ENCODE assay signal across 31 cellular contexts in genomic region chr2:151792589-151792988, GRCh38. TPM values are rescaled to one million over a fixed set of nuclear protein-coding genes. Genes with fewer than 3 reads are reported as not detected.
DNase-seq lines count a peak whose midpoint lies in the region; ATAC-seq and TF ChIP-seq lines count a peak whose summit lies in the region.
"Had no signal": no experiment of that assay in that cellular context is flagged by ENCODE, and none has a peak within 500 bp of the region (broad histone marks: within the 10 kb centered on the region; RNA-seq: fewer than 3 reads in every experiment).

No MANE protein-coding gene starts in this region.

- DNase-seq in GM10266 (ENCODE audit: extremely low spot score): no peak
- DNase-seq in OCI-LY7 (ENCODE audit: low spot score): no peak
- no peak for DNase-seq in brain microvascular endothelial cell
- DNase-seq in nephron progenitor cell: no peak
- DNase-seq in MCF 10A (ENCODE audit: unreplicated experiment): no peak
- no peak for DNase-seq in mesenchymal stem cell
- DNase-seq in hepatocyte (ENCODE audit: low spot score): no peak
- DNase-seq: activated CD4-positive, alpha-beta T cell treated with anti-CD3 and anti-CD28 coated beads, Interleukin-2, amount 50 U/mL, for 1 hour; activated effector memory CD4-positive, alpha-beta T cell treated with anti-CD3 and anti-CD28 coated beads, Interleukin-2, amount 50 U/mL, for 16 hours; activated T-cell treated with anti-CD3 and anti-CD28 coated beads, Interleukin-2, amount 50 U/mL, for 24 hours; anterior cingulate cortex; CD4-positive, alpha-beta memory T cell; effector memory CD4-positive, alpha-beta T cell; foreskin fibroblast; heart left ventricle; KBM-7; MG63; naive thymus-derived CD4-positive, alpha-beta T cell; NCI-H1417; NCI-H2029 treated with DMSO at 0.1 percent for 48 hours; NCI-H2227 treated with DMSO at 0.1 percent for 48 hours; NCI-H69; nucleus accumbens; SIG-M5; stimulated activated CD4-positive, alpha-beta T cell treated with anti-CD3 and anti-CD28 coated beads, Interleukin-4, amount 100 ng/mL, for 1 hour; thyroid gland had no signal

- H3K4me3 Mint-ChIP-seq in nephron progenitor cell (no peak overlapping the region), MCF 10A (ENCODE audit: unreplicated experiment) (no peak overlapping the region)
- H3K4me3 Mint-ChIP-seq: activated naive CD8-positive, alpha-beta T cell; activated T-cell treated with anti-CD3 and anti-CD28 coated beads, Interleukin-2, amount 50 U/mL, for 24 hours; CD4-positive, alpha-beta memory T cell; naive thymus-derived CD4-positive, alpha-beta T cell; T-helper 2 cell treated with Interferon-gamma antibody and Interleukin-4, amounts not matched to agents 5 μg/mL and 100 μg/mL, for 36 hours had no signal

- intact Hi-C loops in OCI-LY7 (cut with micrococcal nuclease; ENCODE audit: unreplicated experiment): no loop called here
- intact Hi-C loops in MCF 10A (cut with micrococcal nuclease): no loop called here

- CTCF ChIA-PET in OCI-LY7 (lab: Charles Lee; ENCODE audit: unreplicated experiment): no interaction called here
- CTCF ChIA-PET in MCF 10A (lab: Yijun Ruan, JAX): interaction anchor here (0.6 to 1.9 kb wide), 4 partner anchors 7 to 509 kb away, joined by 3 to 6 read pairs (median 4); no protein-coding TSS in a partner anchor

- H3K27me3 ChIP-seq in brain microvascular endothelial cell (replicated peaks) (no peaks in the 10 kb centered on the region), mesenchymal stem cell (ENCODE audit: control insufficient read depth in 1 of 2, insufficient read depth in 1 of 2, low read length in 2 of 2) (no peaks in the 10 kb centered on the region), hepatocyte (no peaks in the 10 kb centered on the region)
- H3K27me3 ChIP-seq: heart left ventricle, MG63, thyroid gland, vagina had no signal

- POLR2A ChIA-PET in OCI-LY7 (lab: Charles Lee): no interaction called here
- POLR2A ChIA-PET in MCF 10A (lab: Yijun Ruan, JAX): no interaction called here

- no peak overlapping the region for H2AK5ac ChIP-seq in mesenchymal stem cell (ENCODE audit: low read length, severe bottlenecking)

- no peak overlapping the region for H2BK12ac ChIP-seq in mesenchymal stem cell (ENCODE audit: low read length in 2 of 2)

- no peak overlapping the region for H4K8ac ChIP-seq in mesenchymal stem cell (ENCODE audit: low read length)

- no peak overlapping the region for H3K23ac ChIP-seq in mesenchymal stem cell (ENCODE audit: low read length in 2 of 2)

- H3K36me3 ChIP-seq in OCI-LY7 (ENCODE audit: insufficient read depth, low read length) (0 out of 2 replicates have a peak, but pooled peaks cover 15% of the 10 kb centered on the region), brain microvascular endothelial cell (replicated peaks) (no peaks in the 10 kb centered on the region), mesenchymal stem cell (ENCODE audit: control insufficient read depth in 1 of 2, insufficient read depth in 2 of 2, low read depth in 1 of 2, low read length in 2 of 2) (peaks cover 9 to 32% of the 10 kb centered on the region in 2 experiments), hepatocyte (replicated peaks; ENCODE audit: insufficient read depth, low read depth) (no peaks in the 10 kb centered on the region)
- H3K36me3 ChIP-seq: prostate gland, thyroid gland, vagina had no signal

- no peak overlapping the region for H2BK5ac ChIP-seq in mesenchymal stem cell (ENCODE audit: low read depth, low read length, poor library complexity, severe bottlenecking)

- no peak overlapping the region for H2BK120ac ChIP-seq in mesenchymal stem cell (ENCODE audit: low read depth, low read length)

- H3K4me3 ChIP-seq in OCI-LY7 (ENCODE audit: low read depth, low read length, poor library complexity, severe bottlenecking): no peak overlapping the region
- no peak overlapping the region for H3K4me3 ChIP-seq in brain microvascular endothelial cell (ENCODE audit: low read depth, low read length)
- H3K4me3 ChIP-seq in mesenchymal stem cell (ENCODE audit: insufficient read depth in 1 of 2, low read depth in 1 of 2, low read length in 2 of 2): no peak overlapping the region
- H3K4me3 ChIP-seq in hepatocyte: no peak overlapping the region
- H3K4me3 ChIP-seq: heart left ventricle, MG63, prostate gland, thyroid gland, vagina had no signal

- TF ChIP-seq CTCF in GM10266 (IDR thresholded peaks at IDR 0.05; ENCODE audit: control insufficient read depth, insufficient read depth, low read depth, missing control alignments): peak; percentile 9
- 0 out of 2 replicates have a peak, but pooled peaks have one; percentile 12 for TF ChIP-seq CTCF in OCI-LY7 (conservative IDR thresholded peaks at IDR 0.05; ENCODE audit: low read length)
- TF ChIP-seq CTCF in brain microvascular endothelial cell (IDR thresholded peaks at IDR 0.05; ENCODE audit: low read depth, low read length, missing control alignments): peak; percentile 22
- peak; percentile 12 for TF ChIP-seq CTCF in nephron progenitor cell (IDR thresholded peaks at IDR 0.05)
- no peak for TF ChIP-seq CTCF in MCF 10A (IDR thresholded peaks at IDR 0.05; ENCODE audit: unreplicated experiment)
- TF ChIP-seq CTCF in hepatocyte (IDR thresholded peaks at IDR 0.05; ENCODE audit: poor library complexity): no peak

- H4K91ac ChIP-seq in mesenchymal stem cell (ENCODE audit: low read length): no peak overlapping the region

- H3K9ac ChIP-seq in mesenchymal stem cell (ENCODE audit: low read length): no peak overlapping the region

- ATAC-seq in GM18861 (IDR thresholded peaks at IDR 0.05; ENCODE audit: unreplicated experiment): no peak
- ATAC-seq: heart left ventricle; naive thymus-derived CD4-positive, alpha-beta T cell had no signal

- H2BK15ac ChIP-seq in mesenchymal stem cell (ENCODE audit: low read depth, poor library complexity, severe bottlenecking): no peak overlapping the region

- H2AFZ ChIP-seq in OCI-LY7 (ENCODE audit: low read length): no peak overlapping the region
- H2AFZ ChIP-seq in mesenchymal stem cell (ENCODE audit: low read depth, low read length): no peak overlapping the region
- H2AFZ ChIP-seq in hepatocyte: no peak overlapping the region

- H3K79me1 ChIP-seq in mesenchymal stem cell (replicated peaks; ENCODE audit: low read length, poor library complexity, severe bottlenecking): peaks cover 3% of the 10 kb centered on the region

- no peak overlapping the region for H3K4ac ChIP-seq in mesenchymal stem cell (ENCODE audit: low read depth in 1 of 2, low read length in 2 of 2)

- H3K36me3 Mint-ChIP-seq in nephron progenitor cell (ENCODE audit: low read depth): peaks cover 55% of the 10 kb centered on the region
- H3K36me3 Mint-ChIP-seq in MCF 10A (ENCODE audit: insufficient read depth, unreplicated experiment): peaks cover 6% of the 10 kb centered on the region

- H3K4me1 Mint-ChIP-seq in nephron progenitor cell: no peaks in the 10 kb centered on the region
- H3K4me1 Mint-ChIP-seq in MCF 10A (ENCODE audit: insufficient read depth, unreplicated experiment): peaks cover 7% of the 10 kb centered on the region
- H3K4me1 Mint-ChIP-seq: naive thymus-derived CD4-positive, alpha-beta T cell had no signal

- H3K27me3 Mint-ChIP-seq in nephron progenitor cell (ENCODE audit: low read depth, poor library complexity): no peaks in the 10 kb centered on the region
- no peaks in the 10 kb centered on the region for H3K27me3 Mint-ChIP-seq in MCF 10A (ENCODE audit: insufficient read depth, unreplicated experiment)
- H3K27me3 Mint-ChIP-seq: activated naive CD8-positive, alpha-beta T cell; activated T-cell treated with anti-CD3 and anti-CD28 coated beads, Interleukin-2, amount 50 U/mL, for 24 hours; CD4-positive, alpha-beta memory T cell; naive thymus-derived CD4-positive, alpha-beta T cell had no signal

- H3K18ac ChIP-seq in mesenchymal stem cell (ENCODE audit: low read depth in 1 of 2, low read length in 2 of 2): no peak overlapping the region

- H3K4me2 ChIP-seq in OCI-LY7 (ENCODE audit: low read length): no peak overlapping the region
- H3K4me2 ChIP-seq in mesenchymal stem cell (ENCODE audit: low read length, poor library complexity, severe bottlenecking): no peak overlapping the region
- no peak overlapping the region for H3K4me2 ChIP-seq in hepatocyte

- no peak overlapping the region for H3K14ac ChIP-seq in mesenchymal stem cell (ENCODE audit: low read length in 2 of 2)

- H3K9me3 ChIP-seq in OCI-LY7 (ENCODE audit: low read length) (peaks cover 4% of the 10 kb centered on the region; the same call in 1 of the 2 replicates), mesenchymal stem cell (ENCODE audit: control insufficient read depth, low read length) (no peaks in the 10 kb centered on the region), hepatocyte (ENCODE audit: low read depth) (peaks cover 3% of the 10 kb centered on the region)
- H3K9me3 ChIP-seq: MG63, prostate gland, thyroid gland, vagina had no signal

- H3K27ac Mint-ChIP-seq in nephron progenitor cell: no peak overlapping the region
- no peak overlapping the region for H3K27ac Mint-ChIP-seq in MCF 10A (ENCODE audit: low read depth, unreplicated experiment)
- H3K27ac Mint-ChIP-seq: activated naive CD8-positive, alpha-beta T cell; activated T-cell treated with anti-CD3 and anti-CD28 coated beads, Interleukin-2, amount 50 U/mL, for 24 hours; CD4-positive, alpha-beta memory T cell; naive thymus-derived CD4-positive, alpha-beta T cell; T-helper 2 cell treated with Interferon-gamma antibody and Interleukin-4, amounts not matched to agents 5 μg/mL and 100 μg/mL, for 36 hours had no signal

- H3K9me2 ChIP-seq in OCI-LY7 (ENCODE audit: insufficient read depth, low read length) (no peaks in the 10 kb centered on the region), hepatocyte (replicated peaks; ENCODE audit: insufficient read depth) (no peaks in the 10 kb centered on the region)

- H3K79me2 ChIP-seq in OCI-LY7 (ENCODE audit: insufficient read depth, low read depth, low read length) (no peaks in the 10 kb centered on the region), hepatocyte (no peaks in the 10 kb centered on the region)

- H3K9me3 Mint-ChIP-seq in nephron progenitor cell: no peaks in the 10 kb centered on the region
- H3K9me3 Mint-ChIP-seq in MCF 10A (ENCODE audit: unreplicated experiment): no peaks in the 10 kb centered on the region
- H3K9me3 Mint-ChIP-seq: activated T-cell treated with anti-CD3 and anti-CD28 coated beads, Interleukin-2, amount 50 U/mL, for 24 hours had no signal

- in situ Hi-C loops in brain microvascular endothelial cell (cut with HindIII; ENCODE audit: low pct_ligation_motif_present, low sequenced_read_pairs): no loop called here

- H3K27ac ChIP-seq in OCI-LY7 (ENCODE audit: low read depth, low read length, poor library complexity, severe bottlenecking) (no peak overlapping the region), brain microvascular endothelial cell (no peak overlapping the region), mesenchymal stem cell (ENCODE audit: low read length, poor library complexity, severe bottlenecking) (no peak overlapping the region), hepatocyte (no peak overlapping the region)
- H3K27ac ChIP-seq: heart left ventricle, prostate gland, thyroid gland, vagina had no signal

- no peaks in the 10 kb centered on the region for H4K20me1 ChIP-seq in OCI-LY7 (ENCODE audit: insufficient read depth, low read length)
- H4K20me1 ChIP-seq in hepatocyte (ENCODE audit: insufficient read depth, poor library complexity, severe bottlenecking): no peaks in the 10 kb centered on the region

- no peaks in the 10 kb centered on the region for H3K4me1 ChIP-seq in OCI-LY7 (ENCODE audit: insufficient read depth, low read length, poor library complexity, severe bottlenecking)
- no peaks in the 10 kb centered on the region for H3K4me1 ChIP-seq in mesenchymal stem cell (ENCODE audit: control insufficient read depth, insufficient read depth, low read depth, low read length)
- H3K4me1 ChIP-seq in hepatocyte (ENCODE audit: insufficient read depth): no peaks in the 10 kb centered on the region
- H3K4me1 ChIP-seq: prostate gland, vagina had no signal

- 97% methylated on average over 4 of the region's 4 CpGs for WGBS in mesenchymal stem cell
- WGBS in hepatocyte (ENCODE audit: low lambda C conversion rate, missing lambda C conversion rate): 98% methylated on average over 4 of the region's 4 CpGs

- BruUV-seq in OCI-LY7 (replicated peaks; lab: Mats Ljungman, UMichigan): no TSS peak
- no TSS peak for BruUV-seq in MCF 10A (replicated peaks; lab: Mats Ljungman, UMichigan)

RNA-seq across cellular contexts. Expression of gene ARL5A, which starts 35.6 kb away (rescaled TPM):
- total RNA-seq in OCI-LY7 (2014; rRNA removed; shearing (Covaris generic)): 91.4 and 107 TPM in 2 replicates
- total RNA-seq in OCI-LY7 (2022): 78.1 and 78.6 TPM in 2 replicates
- total RNA-seq in MCF 10A (2022): 34.8 and 40.9 TPM in 2 replicates
- 25.4 TPM for polyA plus RNA-seq in mesenchymal stem cell (2013, experiment 1 of 2)
- 28.4 TPM for polyA plus RNA-seq in mesenchymal stem cell (2013, experiment 2 of 2)
- total RNA-seq in hepatocyte: 66.4 and 68.3 TPM in 2 replicates
- 23.2 and 23.4 TPM in 2 replicates for polyA plus RNA-seq in hepatocyte

RNA-seq across cellular contexts. Expression of gene NEB, which starts 58.3 kb away (rescaled TPM):
- total RNA-seq in OCI-LY7 (2014; rRNA removed; shearing (Covaris generic)): 0.33 and 0.38 TPM in 2 replicates
- total RNA-seq in OCI-LY7 (2022): 0.04 and 0.30 TPM in 2 replicates
- 0.33 and 1.2 TPM in 2 replicates for total RNA-seq in MCF 10A (2022)
- polyA plus RNA-seq in mesenchymal stem cell (2013, experiment 1 of 2): 0.04 TPM
- polyA plus RNA-seq in mesenchymal stem cell (2013, experiment 2 of 2): 0.03 TPM
- 2.2 and 3.3 TPM in 2 replicates for total RNA-seq in hepatocyte
- polyA plus RNA-seq in hepatocyte: 0.75 and 3.4 TPM in 2 replicates

Comparison
In these comparisons a context has a peak if more than half of its experiments do, and no peak if none do; other contexts are left out.
1. CTCF ChIP-seq: peak in GM10266 (single experiment), OCI-LY7 (single experiment), brain microvascular endothelial cell (single experiment) and nephron progenitor cell (single experiment); none in MCF 10A (single experiment) and hepatocyte (single experiment).